Comparison of ENCODE assay signal across 8 cellular contexts in genomic region chr6:166707045-166707444, GRCh38.
A peak's percentile ranks its signal among the peaks of the same experiment; 100 is the strongest.
DNase-seq lines count a peak whose midpoint lies in the region; TF ChIP-seq lines count a peak whose summit lies in the region.

No MANE protein-coding gene starts in this region.

- H3K4me1 ChIP-seq in breast epithelium (no peaks in the 10 kb centered on the region), adrenal gland (replicated peaks in 1 of 2) (no peaks in the 10 kb centered on the region), testis (no peaks in the 10 kb centered on the region)

- H3K36me3 Mint-ChIP-seq in MCF 10A (ENCODE audit: insufficient read depth, unreplicated experiment), result peaks cover 6% of the 10 kb centered on the region

- H3K27me3 ChIP-seq in breast epithelium (no peaks in the 10 kb centered on the region), adrenal gland (no peaks in the 10 kb centered on the region), testis (no peaks in the 10 kb centered on the region)

- peaks cover 28% of the 10 kb centered on the region for H3K27me3 Mint-ChIP-seq in MCF 10A (ENCODE audit: insufficient read depth, unreplicated experiment)

- H3K4me1 Mint-ChIP-seq in MCF 10A (ENCODE audit: insufficient read depth, unreplicated experiment), result no peaks in the 10 kb centered on the region

- POLR2A ChIA-PET in MCF 10A (lab: Yijun Ruan, JAX), result no interaction called here

- no peak overlapping the region for H3K4me3 Mint-ChIP-seq in MCF 10A (ENCODE audit: unreplicated experiment)

- peak; percentile 28 for DNase-seq in MCF 10A (ENCODE audit: unreplicated experiment)
- no peak for DNase-seq in breast epithelium (ENCODE audit: low spot score in 2 of 2)
- no peak for DNase-seq in LNCaP clone FGC (ENCODE audit: low read depth)
- peak; percentile 40 to 78 (median 73) for DNase-seq in adrenal gland
- peak; percentile 21 for DNase-seq in iris pigment epithelial cell (ENCODE audit: low read depth)
- peak; percentile 79 for DNase-seq in testis
- DNase-seq in activated effector memory CD4-positive, alpha-beta T cell treated with Interleukin-2 at 50 U/mL for 16 hours, result no peak
- no peak for DNase-seq in NCI-H446 (lab: John Stamatoyannopoulos, UW)

- H3K36me3 ChIP-seq in breast epithelium (no peaks in the 10 kb centered on the region), adrenal gland (replicated peaks in 1 of 2) (no peaks in the 10 kb centered on the region), testis (ENCODE audit: low read depth, missing control alignments) (no peaks in the 10 kb centered on the region)

- no TSS peak for BruUV-seq in MCF 10A (replicated peaks; lab: Mats Ljungman, UMichigan)

- CTCF ChIA-PET in MCF 10A (lab: Yijun Ruan, JAX), result interaction anchor here (0.6 kb wide), 1 partner anchor 113 kb away, joined by 3 read pairs; no protein-coding TSS in a partner anchor

- H3K4me3 ChIP-seq in breast epithelium (no peak overlapping the region), LNCaP clone FGC (ENCODE audit: low read depth, low read length) (no peak overlapping the region), adrenal gland (no peak overlapping the region), testis (no peak overlapping the region)

- H3K27ac Mint-ChIP-seq in MCF 10A (ENCODE audit: low read depth, unreplicated experiment), result no peak overlapping the region

- H3K9me3 ChIP-seq in breast epithelium, result no peaks in the 10 kb centered on the region
- H3K9me3 ChIP-seq in adrenal gland (replicated peaks in 1 of 3), result peaks cover 0 to 7% (median 0%) of the 10 kb centered on the region in 3 donors
- H3K9me3 ChIP-seq in testis, result no peaks in the 10 kb centered on the region

- no peak for TF ChIP-seq CTCF in MCF 10A (IDR thresholded peaks at IDR 0.05; ENCODE audit: unreplicated experiment)
- peak in 1 of 3 donors; percentile 25 for TF ChIP-seq CTCF in breast epithelium (IDR thresholded peaks at IDR 0.05)
- peak; percentile 60 for TF ChIP-seq CTCF in LNCaP clone FGC (IDR thresholded peaks at IDR 0.05; ENCODE audit: control insufficient read depth, extremely low read depth, insufficient read depth)
- peak; percentile 31 to 57 (median 51) for TF ChIP-seq CTCF in adrenal gland (IDR thresholded peaks at IDR 0.05)
- TF ChIP-seq CTCF in testis (IDR thresholded peaks at IDR 0.05), result peak; percentile 8 to 27 (median 20)

- no peak overlapping the region for H3K27ac ChIP-seq in breast epithelium
- H3K27ac ChIP-seq in adrenal gland, result no peak overlapping the region
- H3K27ac ChIP-seq in testis, result no peak overlapping the region

- WGBS in adrenal gland, 4 donors, result 6 to 13% (median 10%) methylated on average over 9 to 10 of the region's 10 CpGs
- 39 to 52% methylated on average over 10 of the region's 10 CpGs for WGBS in testis, 2 donors

- peaks cover 8% of the 10 kb centered on the region for H3K9me3 Mint-ChIP-seq in MCF 10A (ENCODE audit: unreplicated experiment)

- TF ChIP-seq POLR2A in breast epithelium (IDR thresholded peaks at IDR 0.05) (no peak), adrenal gland (IDR thresholded peaks at IDR 0.05) (no peak), testis (IDR thresholded peaks at IDR 0.05) (no peak)

- intact Hi-C loops in MCF 10A (cut with micrococcal nuclease) (no loop called here), breast epithelium (cut with DNase I; ENCODE audit: low total_unique reads) (no loop called here), adrenal gland (cut with DNase I) (no loop called here), testis (cut with DNase I; ENCODE audit: low total_unique reads) (no loop called here)

Comparison
In these comparisons a context has a peak if more than half of its experiments do, and no peak if none do; other contexts are left out.
1. DNase-seq: peak in MCF 10A (single experiment), adrenal gland (7 of 7), iris pigment epithelial cell (single experiment) and testis (single experiment); none in breast epithelium (0 of 2), LNCaP clone FGC (single experiment), activated effector memory CD4-positive, alpha-beta T cell treated with Interleukin-2 at 50 U/mL for 16 hours (single experiment) and NCI-H446 (0 of 2).